1 cellular context compared by ENCODE assay signal in genomic region chr7:2651847-2652735, GRCh38.
TF ChIP-seq lines count a peak whose summit lies in the region.

No MANE protein-coding gene starts in this region.

TF ChIP-seq in HepG2, 621 proteins besides CTCF, POLR2A, EP300 and RAD21 (continued from another document and continues in another):
- no peak for TF ChIP-seq FOXA1 (IDR thresholded peaks at IDR 0.05)
- TF ChIP-seq FOXA1 (CRISPR knock-in tag; IDR thresholded peaks at IDR 0.05): 0 out of 2 replicates have a peak, but pooled peaks have one; percentile 26
- 0 out of 2 replicates have a peak, but pooled peaks have one; percentile 21 for TF ChIP-seq ZNF768 (CRISPR knock-in tag; IDR thresholded peaks at IDR 0.05)
- no peak for TF ChIP-seq SMAD1 (CRISPR knock-in tag; IDR thresholded peaks at IDR 0.05; ENCODE audit: borderline replicate concordance, low read depth)
- no peak for TF ChIP-seq ZNF839 (CRISPR knock-in tag; IDR thresholded peaks at IDR 0.05; ENCODE audit: borderline replicate concordance)
- no peak for TF ChIP-seq PAXIP1 (CRISPR knock-in tag; conservative IDR thresholded peaks at IDR 0.05)
- peak; percentile 17; the same call in 1 of the 2 replicates for TF ChIP-seq MAX (IDR thresholded peaks at IDR 0.05)
- TF ChIP-seq, protein P1, sequence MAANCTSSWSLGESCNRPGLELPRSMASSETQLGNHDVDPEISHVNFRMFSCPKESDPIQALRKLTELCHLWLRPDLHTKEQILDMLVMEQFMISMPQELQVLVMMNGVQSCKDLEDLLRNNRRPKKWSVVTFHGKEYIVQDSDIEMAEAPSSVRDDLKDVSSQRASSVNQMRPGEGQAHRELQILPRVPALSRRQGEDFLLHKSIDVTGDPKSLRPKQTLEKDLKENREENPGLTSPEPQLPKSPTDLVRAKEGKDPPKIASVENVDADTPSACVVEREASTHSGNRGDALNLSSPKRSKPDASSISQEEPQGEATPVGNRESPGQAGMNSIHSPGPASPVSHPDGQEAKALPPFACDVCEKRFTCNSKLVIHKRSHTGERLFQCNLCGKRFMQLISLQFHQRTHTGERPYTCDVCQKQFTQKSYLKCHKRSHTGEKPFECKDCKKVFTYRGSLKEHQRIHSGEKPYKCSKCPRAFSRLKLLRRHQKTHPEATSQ (CRISPR knock-in tag; IDR thresholded peaks at IDR 0.05; ENCODE audit: borderline replicate concordance): no peak
- TF ChIP-seq, protein P2, sequence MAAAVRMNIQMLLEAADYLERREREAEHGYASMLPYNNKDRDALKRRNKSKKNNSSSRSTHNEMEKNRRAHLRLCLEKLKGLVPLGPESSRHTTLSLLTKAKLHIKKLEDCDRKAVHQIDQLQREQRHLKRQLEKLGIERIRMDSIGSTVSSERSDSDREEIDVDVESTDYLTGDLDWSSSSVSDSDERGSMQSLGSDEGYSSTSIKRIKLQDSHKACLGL (CRISPR knock-in tag; IDR thresholded peaks at IDR 0.05): no peak
- no peak for TF ChIP-seq ZSCAN22 (CRISPR knock-in tag; IDR thresholded peaks at IDR 0.05)
- TF ChIP-seq SOX5 (CRISPR knock-in tag; IDR thresholded peaks at IDR 0.05; ENCODE audit: borderline replicate concordance): no peak
- TF ChIP-seq ZBTB2 (CRISPR knock-in tag; IDR thresholded peaks at IDR 0.05; ENCODE audit: low read depth): no peak
- TF ChIP-seq MNT (IDR thresholded peaks at IDR 0.05): peak; percentile 87
- TF ChIP-seq SIX1 (CRISPR knock-in tag; IDR thresholded peaks at IDR 0.05; ENCODE audit: borderline replicate concordance): no peak
- TF ChIP-seq ATF7-NPFF (CRISPR knock-in tag; IDR thresholded peaks at IDR 0.05; ENCODE audit: low read depth): no peak
- no peak for TF ChIP-seq SSRP1 (CRISPR knock-in tag; IDR thresholded peaks at IDR 0.05)
- 0 out of 2 replicates have a peak, but pooled peaks have one; percentile 15 for TF ChIP-seq KDM5B (CRISPR knock-in tag; IDR thresholded peaks at IDR 0.05; ENCODE audit: borderline replicate concordance)
- TF ChIP-seq ELF3 (CRISPR knock-in tag; IDR thresholded peaks at IDR 0.05): no peak
- TF ChIP-seq ZNF3 (CRISPR knock-in tag; IDR thresholded peaks at IDR 0.05): no peak
- TF ChIP-seq, protein P3, sequence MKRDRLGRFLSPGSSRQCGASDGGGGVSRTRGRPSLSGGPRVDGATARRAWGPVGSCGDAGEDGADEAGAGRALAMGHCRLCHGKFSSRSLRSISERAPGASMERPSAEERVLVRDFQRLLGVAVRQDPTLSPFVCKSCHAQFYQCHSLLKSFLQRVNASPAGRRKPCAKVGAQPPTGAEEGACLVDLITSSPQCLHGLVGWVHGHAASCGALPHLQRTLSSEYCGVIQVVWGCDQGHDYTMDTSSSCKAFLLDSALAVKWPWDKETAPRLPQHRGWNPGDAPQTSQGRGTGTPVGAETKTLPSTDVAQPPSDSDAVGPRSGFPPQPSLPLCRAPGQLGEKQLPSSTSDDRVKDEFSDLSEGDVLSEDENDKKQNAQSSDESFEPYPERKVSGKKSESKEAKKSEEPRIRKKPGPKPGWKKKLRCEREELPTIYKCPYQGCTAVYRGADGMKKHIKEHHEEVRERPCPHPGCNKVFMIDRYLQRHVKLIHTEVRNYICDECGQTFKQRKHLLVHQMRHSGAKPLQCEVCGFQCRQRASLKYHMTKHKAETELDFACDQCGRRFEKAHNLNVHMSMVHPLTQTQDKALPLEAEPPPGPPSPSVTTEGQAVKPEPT (CRISPR knock-in tag; IDR thresholded peaks at IDR 0.05; ENCODE audit: low read depth): no peak
- TF ChIP-seq ATF4 (CRISPR knock-in tag; IDR thresholded peaks at IDR 0.05): no peak
- TF ChIP-seq RBM22 (optimal IDR thresholded peaks at IDR 0.05; ENCODE audit: low read length): peak; percentile 68
- no peak for TF ChIP-seq TEAD3 (CRISPR knock-in tag; optimal IDR thresholded peaks at IDR 0.05; ENCODE audit: borderline replicate concordance)
- no peak for TF ChIP-seq ZNF850 (CRISPR knock-in tag; conservative IDR thresholded peaks at IDR 0.05)
- TF ChIP-seq REPIN1 (CRISPR knock-in tag; IDR thresholded peaks at IDR 0.05; ENCODE audit: borderline replicate concordance, low read depth): no peak
- TF ChIP-seq FOXM1 (CRISPR knock-in tag; IDR thresholded peaks at IDR 0.05): no peak
- TF ChIP-seq HNRNPL (IDR thresholded peaks at IDR 0.05; ENCODE audit: low read depth, low read length): no peak
- TF ChIP-seq DR1 (CRISPR knock-in tag; IDR thresholded peaks at IDR 0.05): no peak
- TF ChIP-seq ZNF792 (CRISPR knock-in tag; IDR thresholded peaks at IDR 0.05): no peak
- no peak for TF ChIP-seq ZNF263 (CRISPR knock-in tag; IDR thresholded peaks at IDR 0.05)
- TF ChIP-seq RERE (CRISPR knock-in tag; IDR thresholded peaks at IDR 0.05; ENCODE audit: low read depth): no peak
- no peak for TF ChIP-seq NCOA2 (CRISPR knock-in tag; IDR thresholded peaks at IDR 0.05)
- no peak for TF ChIP-seq HDAC2 (CRISPR knock-in tag; IDR thresholded peaks at IDR 0.05)
- peak; percentile 85 for TF ChIP-seq AGO2 (optimal IDR thresholded peaks at IDR 0.05; ENCODE audit: low read depth, low read length)
- TF ChIP-seq, protein P4, sequence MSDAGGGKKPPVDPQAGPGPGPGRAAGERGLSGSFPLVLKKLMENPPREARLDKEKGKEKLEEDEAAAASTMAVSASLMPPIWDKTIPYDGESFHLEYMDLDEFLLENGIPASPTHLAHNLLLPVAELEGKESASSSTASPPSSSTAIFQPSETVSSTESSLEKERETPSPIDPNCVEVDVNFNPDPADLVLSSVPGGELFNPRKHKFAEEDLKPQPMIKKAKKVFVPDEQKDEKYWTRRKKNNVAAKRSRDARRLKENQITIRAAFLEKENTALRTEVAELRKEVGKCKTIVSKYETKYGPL (CRISPR knock-in tag; IDR thresholded peaks at IDR 0.05): no peak
- TF ChIP-seq ZNF235 (CRISPR knock-in tag; IDR thresholded peaks at IDR 0.05; ENCODE audit: borderline replicate concordance): no peak
- TF ChIP-seq ZNF24 (IDR thresholded peaks at IDR 0.05): no peak
- TF ChIP-seq ZBTB39 (CRISPR knock-in tag; IDR thresholded peaks at IDR 0.05): no peak
- TF ChIP-seq HNRNPK (IDR thresholded peaks at IDR 0.05; ENCODE audit: low read depth, low read length, poor library complexity, severe bottlenecking): no peak
- no peak for TF ChIP-seq ZNF75D (CRISPR knock-in tag; IDR thresholded peaks at IDR 0.05; ENCODE audit: borderline replicate concordance)
- TF ChIP-seq BATF2 (CRISPR knock-in tag; IDR thresholded peaks at IDR 0.05): no peak
- no peak for TF ChIP-seq SRSF9 (IDR thresholded peaks at IDR 0.05; ENCODE audit: borderline replicate concordance, insufficient read depth, low read depth, low read length, poor library complexity, severe bottlenecking)
